ENCODE assay signal across 9 cellular contexts in the genomic region with DNA sequence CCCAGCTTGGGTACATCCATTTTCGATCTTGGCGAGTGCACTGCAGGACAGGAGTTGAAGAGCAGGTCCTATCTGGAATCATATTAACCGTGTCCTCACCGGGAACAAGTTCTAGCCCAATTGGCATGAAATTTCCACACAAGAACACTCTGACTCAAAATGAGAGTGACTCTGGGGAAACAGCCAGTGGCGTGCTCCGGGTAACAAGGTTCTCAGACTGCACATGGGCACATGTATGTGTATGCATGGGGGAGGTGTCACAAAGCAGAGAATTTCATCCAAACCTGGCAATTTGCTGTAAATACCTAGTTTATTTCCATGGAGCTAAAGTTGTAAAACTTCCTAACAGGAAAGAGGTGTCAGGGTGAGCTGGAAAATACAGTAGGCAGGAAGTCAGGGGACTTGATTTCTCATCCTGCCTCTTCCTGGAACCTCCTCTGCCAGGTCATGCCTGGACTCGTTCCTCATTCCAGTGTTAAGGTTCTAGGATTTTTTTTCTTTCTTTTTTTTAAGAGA. TPM values are rescaled to one million over a fixed set of nuclear protein-coding genes. Genes with fewer than 3 reads are reported as not detected.
A peak's percentile ranks its signal among the peaks of the same experiment; 100 is the strongest.
DNase-seq lines count a peak whose midpoint lies in the region; ATAC-seq, FAIRE-seq and TF ChIP-seq lines count a peak whose summit lies in the region.
"Had no signal": no experiment of that assay in that cellular context is flagged by ENCODE, and none has a peak within 500 bp of the region (broad histone marks: within the 10 kb centered on the region; RNA-seq: fewer than 3 reads in every experiment).

No MANE protein-coding gene starts in this region.

- H3K36me3 ChIP-seq in SK-N-MC (ENCODE audit: insufficient read depth, low read length): peaks cover 49% of the 10 kb centered on the region

- no peak for ATAC-seq in GM19035 (IDR thresholded peaks at IDR 0.05; ENCODE audit: unreplicated experiment)

- peak overlapping the region; percentile 85 for H3K9ac ChIP-seq in SK-N-MC (ENCODE audit: insufficient read length)

- H3K4me3 ChIP-seq in SK-N-MC (peak overlapping the region; percentile 92), fibroblast of villous mesenchyme (ENCODE audit: low read depth, low read length) (peak overlapping the region; percentile 82), skeletal muscle cell (ENCODE audit: low read depth, low read length) (peak overlapping the region; percentile 82)

- no peak for TF ChIP-seq CTCF in fibroblast of villous mesenchyme (IDR thresholded peaks at IDR 0.05; ENCODE audit: insufficient read depth, low read depth, low read length)

- H3K27ac ChIP-seq in SK-N-MC: no peak overlapping the region

- H3K9me3 ChIP-seq in SK-N-MC (ENCODE audit: low read depth, low read length): peaks cover 15% of the 10 kb centered on the region

- peak; percentile 35 for FAIRE-seq in GM18507 (lab: Jason Lieb, UNC)

- no peak for DNase-seq in GM18507 (ENCODE audit: extremely low spot score, insufficient read length, low read depth)
- no peak for DNase-seq in SK-N-MC (ENCODE audit: low read depth, low spot score)
- peak; percentile 28 for DNase-seq in fibroblast of villous mesenchyme (ENCODE audit: low read depth)
- DNase-seq in skeletal muscle cell (ENCODE audit: low read depth): no peak
- DNase-seq in NCI-H187 treated with DMSO at 0.1 percent for 48 hours (lab: John Stamatoyannopoulos, UW): no peak
- DNase-seq in activated CD4-positive, alpha-beta T cell treated with anti-CD3 and anti-CD28 coated beads for 1 hour: no peak
- no peak for DNase-seq in activated CD4-positive, CD25-positive, alpha-beta regulatory T cell (lab: John Stamatoyannopoulos, UW)

RNA-seq across cellular contexts. Expression of a gene that starts 1.7 kb away (rescaled TPM):
- total RNA-seq in fibroblast of villous mesenchyme: 821 and 1,150 TPM in 2 replicates

RNA-seq across cellular contexts. Expression of a gene that starts 55.6 kb away (rescaled TPM):
- total RNA-seq in fibroblast of villous mesenchyme: not detected in 2 replicates
- total RNA-seq: HT1080 had no signal
